20 cellular contexts compared by ENCODE assay signal in genomic region chr3:172291650-172292049, GRCh38.
A peak's percentile ranks its signal among the peaks of the same experiment; 100 is the strongest.
DNase-seq lines count a peak whose midpoint lies in the region; ATAC-seq, FAIRE-seq and TF ChIP-seq lines count a peak whose summit lies in the region.
"Had no signal": no experiment of that assay in that cellular context is flagged by ENCODE, and none has a peak within 500 bp of the region (broad histone marks: within the 10 kb centered on the region; RNA-seq: fewer than 3 reads in every experiment).

No MANE protein-coding gene starts in this region.

- peaks cover 3% of the 10 kb centered on the region for H3K79me1 ChIP-seq in neuronal stem cell (ENCODE audit: low read depth, low read length)

- H2BK120ac ChIP-seq in neuronal stem cell (ENCODE audit: low read depth, low read length) = no peak overlapping the region

- H2BK15ac ChIP-seq in neuronal stem cell (ENCODE audit: low read length) = no peak overlapping the region

- CTCF ChIA-PET in T-cell (lab: Charles Lee) = no interaction called here

- H3K9ac ChIP-seq in Loucy (ENCODE audit: low read depth, low read length, poor library complexity, severe bottlenecking) (no peak overlapping the region), neuronal stem cell (ENCODE audit: low read depth, low read length, poor library complexity) (no peak overlapping the region)

- H3F3A ChIP-seq in GM23338 (replicated peaks; ENCODE audit: low read depth) (no peaks in the 10 kb centered on the region), Loucy (ENCODE audit: low read depth) (no peaks in the 10 kb centered on the region)

- H3K4me1 ChIP-seq in GM23338 (ENCODE audit: insufficient read depth) = no peaks in the 10 kb centered on the region
- H3K4me1 ChIP-seq in Loucy (ENCODE audit: insufficient read depth, low read length, poor library complexity, severe bottlenecking) = peaks cover 45% of the 10 kb centered on the region
- H3K4me1 ChIP-seq in pancreas = peaks cover 0 to 15% (median 3%) of the 10 kb centered on the region in 3 donors
- peaks cover 0 to 2% of the 10 kb centered on the region in 2 donors for H3K4me1 ChIP-seq in neuronal stem cell (ENCODE audit: control insufficient read depth in 2 of 2, insufficient read depth in 1 of 2, low read depth in 1 of 2, low read length in 2 of 2)

- H4K8ac ChIP-seq in neuronal stem cell (ENCODE audit: low read depth, low read length) = no peak overlapping the region

- intact Hi-C loops in left ventricle myocardium superior (cut with micrococcal nuclease) (no loop called here), pancreas (cut with DNase I) (no loop called here)

- H4K20me1 ChIP-seq in GM23338 (replicated peaks; ENCODE audit: insufficient read depth) = no peaks in the 10 kb centered on the region; the same call in 1 of the 2 replicates
- H4K20me1 ChIP-seq in Loucy (ENCODE audit: insufficient read depth, low read length, poor library complexity, severe bottlenecking) = no peaks in the 10 kb centered on the region

- ATAC-seq in GM23338 (no peak), left ventricle myocardium superior (peak; percentile 4), pancreas (peak in 3 of 4 donors; percentile 10 to 64 (median 41)), T-cell (replicated peaks in 1 of 4) (no peak)
- no peak for ATAC-seq in naive thymus-derived CD8-positive, alpha-beta T cell

- H2AFZ ChIP-seq in GM23338 (no peak overlapping the region), Loucy (ENCODE audit: low read length) (no peak overlapping the region), neuronal stem cell (ENCODE audit: low read length) (no peak overlapping the region)

- no peak overlapping the region for H3K18ac ChIP-seq in neuronal stem cell (ENCODE audit: low read length)

- peaks cover 22% of the 10 kb centered on the region for H3K36me3 Mint-ChIP-seq in GM23338 (ENCODE audit: low read depth)
- H3K36me3 Mint-ChIP-seq in T-cell = peaks cover 55% of the 10 kb centered on the region
- peaks cover 14 to 61% (median 30%) of the 10 kb centered on the region in 3 donors for H3K36me3 Mint-ChIP-seq in naive thymus-derived CD8-positive, alpha-beta T cell

- no peak overlapping the region for H2BK5ac ChIP-seq in neuronal stem cell (ENCODE audit: low read length)

- H3K4ac ChIP-seq in neuronal stem cell (ENCODE audit: low read length) = no peak overlapping the region

- H4K91ac ChIP-seq in neuronal stem cell (ENCODE audit: low read depth, low read length, poor library complexity) = no peak overlapping the region

- H2AK5ac ChIP-seq in neuronal stem cell (ENCODE audit: low read depth, low read length) = no peak overlapping the region

- no peak overlapping the region for H3K23ac ChIP-seq in neuronal stem cell (ENCODE audit: low read depth, low read length, poor library complexity)

- POLR2A ChIA-PET in T-cell (lab: Charles Lee) = no interaction called here
- POLR2A ChIA-PET in naive thymus-derived CD8-positive, alpha-beta T cell (lab: Charles Lee) = no interaction called here

- H3K79me2 ChIP-seq in GM23338 (replicated peaks; ENCODE audit: insufficient read depth) (peaks cover 3% of the 10 kb centered on the region; the same call in 1 of the 2 replicates), Loucy (ENCODE audit: insufficient read depth, low read length) (no peaks in the 10 kb centered on the region)

- H3K14ac ChIP-seq in neuronal stem cell (ENCODE audit: low read length) = no peak overlapping the region

- H3K4me1 Mint-ChIP-seq in GM23338 (peaks cover 9% of the 10 kb centered on the region), T-cell (peaks cover 25 to 28% (median 27%) of the 10 kb centered on the region in 3 donors)
- H3K4me1 Mint-ChIP-seq in naive thymus-derived CD8-positive, alpha-beta T cell = peaks cover 9 to 22% (median 20%) of the 10 kb centered on the region in 4 donors

- H3K9me3 ChIP-seq in Loucy (ENCODE audit: insufficient read depth, low read depth, low read length) (no peaks in the 10 kb centered on the region), pancreas (no peaks in the 10 kb centered on the region), neuronal stem cell (replicated peaks in 1 of 2; ENCODE audit: control insufficient read depth in 2 of 2, insufficient read depth in 1 of 2, low read depth in 1 of 2, low read length in 2 of 2) (peaks cover under 1 to 5% of the 10 kb centered on the region in 2 donors)
- H3K9me3 ChIP-seq: BE2C had no signal

- WGBS in pancreas, 2 donors = 42 to 46% methylated on average over 3 of the region's 3 CpGs
- no CpG with 5 or more reads among the region's 3 CpGs for WGBS in neuronal stem cell (ENCODE audit: extremely low coverage in 2 of 2, insufficient read length in 2 of 2, insufficient replicate concordance in 1 of 2), 2 donors

- peaks cover 2% of the 10 kb centered on the region for H3K27me3 Mint-ChIP-seq in GM23338 (ENCODE audit: insufficient read depth, low read depth, poor library complexity)
- H3K27me3 Mint-ChIP-seq in T-cell = no peaks in the 10 kb centered on the region
- no peaks in the 10 kb centered on the region for H3K27me3 Mint-ChIP-seq in naive thymus-derived CD8-positive, alpha-beta T cell

- H3K27me3 ChIP-seq in GM23338 (ENCODE audit: insufficient read depth) (no peaks in the 10 kb centered on the region), Loucy (ENCODE audit: insufficient read depth, low read length, poor library complexity, severe bottlenecking) (no peaks in the 10 kb centered on the region), pancreas (no peaks in the 10 kb centered on the region), neuronal stem cell (ENCODE audit: control insufficient read depth in 3 of 3, insufficient read depth in 3 of 3, low read depth in 1 of 3, low read length in 3 of 3) (no peaks in the 10 kb centered on the region)
- H3K27me3 ChIP-seq: BE2C had no signal

- H3K9me3 Mint-ChIP-seq in GM23338 (no peaks in the 10 kb centered on the region), T-cell (no peaks in the 10 kb centered on the region)
- H3K9me3 Mint-ChIP-seq in naive thymus-derived CD8-positive, alpha-beta T cell = peaks cover 0 to 8% (median 0%) of the 10 kb centered on the region in 9 donors

- no peak overlapping the region for H3K4me3 ChIP-seq in GM23338
- no peak overlapping the region for H3K4me3 ChIP-seq in Loucy (ENCODE audit: low read length, poor library complexity, severe bottlenecking)
- H3K4me3 ChIP-seq in pancreas = no peak overlapping the region
- no peak overlapping the region for H3K4me3 ChIP-seq in neuronal stem cell (ENCODE audit: low read length in 2 of 2)

- no peak overlapping the region for H3K4me2 ChIP-seq in GM23338
- peak overlapping the region; percentile 10 for H3K4me2 ChIP-seq in Loucy (ENCODE audit: low read depth, low read length, poor library complexity, severe bottlenecking)
- no peak overlapping the region for H3K4me2 ChIP-seq in neuronal stem cell (ENCODE audit: insufficient read depth, low read length, poor library complexity, severe bottlenecking)

- no peak overlapping the region for H3K4me3 Mint-ChIP-seq in GM23338
- no peak overlapping the region for H3K4me3 Mint-ChIP-seq in T-cell
- no peak overlapping the region for H3K4me3 Mint-ChIP-seq in naive thymus-derived CD8-positive, alpha-beta T cell

- no peaks in the 10 kb centered on the region for H3K9me2 ChIP-seq in GM23338 (ENCODE audit: insufficient read depth)
- H3K9me2 ChIP-seq in Loucy (replicated peaks; ENCODE audit: low read depth, low read length) = no peaks in the 10 kb centered on the region

- H3K27ac ChIP-seq in GM23338 (ENCODE audit: low read depth) (0 out of 2 replicates have a peak overlapping the region, but pooled peaks have one; percentile 16), pancreas (no peak overlapping the region), neuronal stem cell (replicated peaks; ENCODE audit: low read length) (no peak overlapping the region)

- H3K27ac Mint-ChIP-seq in GM23338 = no peak overlapping the region
- no peak overlapping the region for H3K27ac Mint-ChIP-seq in T-cell
- H3K27ac Mint-ChIP-seq in naive thymus-derived CD8-positive, alpha-beta T cell = no peak overlapping the region

- no peak for FAIRE-seq in pancreas (lab: Jason Lieb, UNC)
- FAIRE-seq: D721Med, H54, RCC 7860 had no signal

- TF ChIP-seq CTCF in GM23338 (conservative IDR thresholded peaks at IDR 0.05; ENCODE audit: low read depth in 2 of 2) (no peak), Loucy (conservative IDR thresholded peaks at IDR 0.05; ENCODE audit: low read length) (no peak), pancreas (IDR thresholded peaks at IDR 0.05) (no peak)

- DNase-seq in GM23338 (ENCODE audit: low spot score) (no peak), left ventricle myocardium superior (no peak), pancreas (no peak), neuronal stem cell (ENCODE audit: low spot score) (no peak), T-cell (no peak), hypothalamus (lab: John Stamatoyannopoulos, UW) (no peak)
- DNase-seq in naive thymus-derived CD8-positive, alpha-beta T cell = no peak
- DNase-seq: BE2C, DMS53, GDM1, Karpas-422, NCI-H1694, NCI-H2081 treated with DMSO at 0.1 percent for 48 hours, NCI-H2171 treated with DMSO at 0.1 percent for 48 hours, NCI-H524 treated with DMSO at 0.1 percent for 48 hours, OCI-M1 had no signal

- H2BK12ac ChIP-seq in neuronal stem cell (ENCODE audit: low read length) = no peak overlapping the region

- peaks cover 4% of the 10 kb centered on the region; the same call in 1 of the 2 replicates for H3K36me3 ChIP-seq in GM23338 (ENCODE audit: insufficient read depth)
- peaks cover 5% of the 10 kb centered on the region; the same call in 1 of the 2 replicates for H3K36me3 ChIP-seq in Loucy (ENCODE audit: insufficient read depth, low read length)
- peaks cover 0 to 26% (median 0%) of the 10 kb centered on the region in 3 donors for H3K36me3 ChIP-seq in pancreas
- peaks cover 14 to 98% of the 10 kb centered on the region in 2 donors for H3K36me3 ChIP-seq in neuronal stem cell (replicated peaks in 1 of 2; ENCODE audit: control insufficient read depth in 2 of 2, insufficient read depth in 2 of 2, low read length in 2 of 2)
- H3K36me3 ChIP-seq: BE2C had no signal

TF ChIP-seq in GM23338, 12 proteins besides CTCF, POLR2A, EP300 and RAD21 (continues in another document):
- no peak for TF ChIP-seq ETS1 (IDR thresholded peaks at IDR 0.05)
- TF ChIP-seq STAT1 (IDR thresholded peaks at IDR 0.05; ENCODE audit: unreplicated experiment) = no peak
- TF ChIP-seq ZNF331 (CRISPR knock-in tag; IDR thresholded peaks at IDR 0.05; ENCODE audit: low read depth) = no peak
- no peak for TF ChIP-seq JUNB (IDR thresholded peaks at IDR 0.05; ENCODE audit: unreplicated experiment)
- no peak for TF ChIP-seq NANOG (IDR thresholded peaks at IDR 0.05; ENCODE audit: borderline replicate concordance)

Comparison
In these comparisons a context has a peak if more than half of its experiments do, and no peak if none do; other contexts are left out.
1. ATAC-seq: peak in left ventricle myocardium superior (single experiment) and pancreas (3 of 4); none in GM23338 (single experiment), T-cell (0 of 4) and naive thymus-derived CD8-positive, alpha-beta T cell (0 of 2).